ENCODE assay signal across 30 cellular contexts in the genomic region with DNA sequence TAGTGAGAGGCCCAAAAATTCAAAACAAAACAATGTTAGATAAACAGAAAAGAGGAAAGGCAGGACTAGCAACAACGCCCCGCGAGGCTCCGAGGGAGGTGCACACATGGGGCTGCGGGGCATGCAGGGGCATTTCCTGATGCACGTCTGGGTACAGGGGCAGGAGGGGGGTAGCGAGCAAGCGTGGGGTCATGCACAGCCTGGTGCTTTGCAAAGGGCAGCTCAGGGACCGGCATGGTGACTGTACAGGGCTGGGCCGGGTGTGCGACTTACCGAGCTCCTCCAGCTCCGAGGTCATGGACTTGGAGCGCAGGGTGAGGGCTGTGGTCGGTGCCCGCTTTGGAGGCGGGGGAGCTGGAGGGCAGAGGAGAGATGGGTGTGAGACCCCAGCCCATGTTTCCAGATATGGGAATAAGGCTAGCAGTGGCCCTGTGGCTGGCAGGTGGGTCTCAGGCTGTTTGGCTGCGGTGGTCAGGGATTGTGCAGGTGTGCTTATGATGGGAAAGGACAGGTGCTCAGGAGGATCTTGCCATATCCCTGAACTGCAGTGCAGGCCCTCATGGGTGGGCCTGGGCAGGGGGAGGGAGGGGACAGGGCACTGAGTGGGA.
DNase-seq lines count a peak whose midpoint lies in the region; FAIRE-seq and TF ChIP-seq lines count a peak whose summit lies in the region.
"Had no signal": no experiment of that assay in that cellular context is flagged by ENCODE, and none has a peak within 500 bp of the region (broad histone marks: within the 10 kb centered on the region; RNA-seq: fewer than 3 reads in every experiment).

No MANE protein-coding gene starts in this region.

- CTCF ChIA-PET in H1 (lab: Charles Lee; ENCODE audit: partially characterized antibody) = interaction anchor here (0.6 to 12.0 kb wide), 4 partner anchors 8 to 34 kb away, joined by 3 to 150 read pairs (median 18); no protein-coding TSS in a partner anchor

- H3K27me3 Mint-ChIP-seq in immature natural killer cell (ENCODE audit: low read depth in 3 of 3) = peaks cover 0 to 2% (median 0%) of the 10 kb centered on the region in 3 donors
- H3K27me3 Mint-ChIP-seq: CD4-positive, CD25-positive, alpha-beta regulatory T cell; natural killer cell treated with Interleukin-12 subunit alpha and Interleukin-12 subunit beta and Interleukin-15 and Interleukin-18, amount 100 ng/mL, for 72 hours; stimulated activated naive CD8-positive, alpha-beta T cell treated with anti-CD3 and anti-CD28 coated beads, Interleukin-15, Interleukin-2, amounts not matched to agents 100 ng/mL and 50 ng/mL, for 24 hours had no signal

- H3K56ac ChIP-seq in H1 (replicated peaks; ENCODE audit: insufficient read length, low read depth, low read length) = no peak overlapping the region

- H2BK20ac ChIP-seq in H1 (ENCODE audit: low read length) = no peak overlapping the region

- H2AFZ ChIP-seq in H1 (ENCODE audit: low read length) (no peak overlapping the region), osteoblast (ENCODE audit: low read length) (no peak overlapping the region)
- H2AFZ ChIP-seq: GM23338 had no signal

- no peak for TF ChIP-seq RAD21 in H1 (IDR thresholded peaks at IDR 0.05 in 1 of 2, conservative IDR thresholded peaks at IDR 0.05 in 1 of 2; ENCODE audit: low read depth in 2 of 2, low read length in 2 of 2)

- no peak overlapping the region for H3K4ac ChIP-seq in H1 (replicated peaks; ENCODE audit: insufficient read length, low read depth, low read length)

- H3K18ac ChIP-seq in H1 (ENCODE audit: extremely low read depth, low read length) = no peak overlapping the region

- H3K79me2 ChIP-seq in H1 (ENCODE audit: control insufficient read depth in 1 of 2, insufficient read depth in 2 of 2, low read length in 2 of 2) (no peaks in the 10 kb centered on the region), osteoblast (ENCODE audit: insufficient read depth, low read length) (no peaks in the 10 kb centered on the region)

- no peak overlapping the region for H2BK12ac ChIP-seq in H1 (ENCODE audit: low read depth, low read length)

- no peak overlapping the region for H2BK120ac ChIP-seq in H1 (replicated peaks; ENCODE audit: low read depth, low read length)

- no peak overlapping the region for H2BK15ac ChIP-seq in H1 (ENCODE audit: low read length)

- H4K8ac ChIP-seq in H1 (ENCODE audit: extremely low read depth, insufficient read depth, low read length) = no peak overlapping the region

- H3K4me1 ChIP-seq in H1 (replicated peaks in 1 of 4; ENCODE audit: control insufficient read depth in 3 of 4, insufficient read depth in 4 of 4, low read length in 3 of 4) = peaks cover 0 to 7% (median 5%) of the 10 kb centered on the region in 4 experiments; a peak in 4 of 7 replicates
- no peaks in the 10 kb centered on the region for H3K4me1 ChIP-seq in osteoblast (ENCODE audit: insufficient read depth, low read length)
- H3K4me1 ChIP-seq: esophagus squamous epithelium, foreskin keratinocyte, pancreas, vagina had no signal

- H3K36me3 Mint-ChIP-seq in immature natural killer cell = no peaks in the 10 kb centered on the region
- H3K36me3 Mint-ChIP-seq: CD4-positive, CD25-positive, alpha-beta regulatory T cell; natural killer cell treated with Interleukin-12 subunit alpha and Interleukin-12 subunit beta and Interleukin-15 and Interleukin-18, amount 100 ng/mL, for 72 hours had no signal

- peak; percentile 55 for DNase-seq in NCI-H2107 treated with DMSO at 0.1 percent for 48 hours (lab: John Stamatoyannopoulos, UW; ENCODE audit: unreplicated experiment)
- no peak for DNase-seq in NCI-H2107 (lab: John Stamatoyannopoulos, UW)
- peak; percentile 67 for DNase-seq in NCI-H1105 treated with DMSO at 0.1 percent for 48 hours (lab: John Stamatoyannopoulos, UW)
- DNase-seq in H1 (ENCODE audit: low read depth in 1 of 2, low spot score in 2 of 2) = no peak
- peak; percentile 50 for DNase-seq in osteoblast (ENCODE audit: insufficient read length, low spot score, missing footprints)
- no peak for DNase-seq in activated gamma-delta T cell (lab: John Stamatoyannopoulos, UW)
- no peak for DNase-seq in HTR-8/SVneo (ENCODE audit: insufficient read length, low spot score)
- DNase-seq in immature natural killer cell = no peak
- DNase-seq: activated CD4-positive, alpha-beta T cell treated with anti-CD3 and anti-CD28 coated beads, Interleukin-2, amount 50 U/mL, for 4 hours; activated naive CD4-positive, alpha-beta T cell; activated T-cell treated with anti-CD3 and anti-CD28 coated beads, Interleukin-2, amount 50 U/mL, for 72 hours; Calu3; CD4-positive, CD25-positive, alpha-beta regulatory T cell; cerebellar nuclear complex; esophagus squamous epithelium; foreskin keratinocyte; KBM-7; kidney glomerular epithelial cell; mammary epithelial cell; NCI-H1930; NCI-H226; OCI-M1; stimulated activated CD8-positive, alpha-beta memory T cell treated with anti-CD3 and anti-CD28 coated beads, Interleukin-4, amount 100 ng/mL, for 48 hours had no signal

- no peak overlapping the region for H3K27ac ChIP-seq in H1 (ENCODE audit: low read depth, low read length)
- no peak overlapping the region for H3K27ac ChIP-seq in osteoblast (ENCODE audit: low read depth, low read length)
- H3K27ac ChIP-seq: esophagus squamous epithelium, foreskin keratinocyte, pancreas, vagina had no signal

- no peak overlapping the region for H3K4me2 ChIP-seq in H1 (ENCODE audit: insufficient read depth in 1 of 2, low read depth in 2 of 2, low read length in 2 of 2)
- no peak overlapping the region for H3K4me2 ChIP-seq in osteoblast (ENCODE audit: insufficient read depth, low read length)
- H3K4me2 ChIP-seq: GM23338, SK-N-SH had no signal

- no peak overlapping the region for H4K5ac ChIP-seq in H1 (ENCODE audit: insufficient read length, low read depth, low read length)

- peak overlapping the region; percentile 35; the same call in 1 of the 2 replicates for H2BK5ac ChIP-seq in H1 (ENCODE audit: low read depth, low read length)

- peak overlapping the region in 1 of 5 donors; percentile 24 for H3K4me3 Mint-ChIP-seq in immature natural killer cell
- H3K4me3 Mint-ChIP-seq: activated T-cell treated with anti-CD3 and anti-CD28 coated beads, Interleukin-2, amount 50 U/mL, for 72 hours; CD4-positive, CD25-positive, alpha-beta regulatory T cell; GM23338; natural killer cell treated with Interleukin-12 subunit alpha and Interleukin-12 subunit beta and Interleukin-15 and Interleukin-18, amount 100 ng/mL, for 72 hours; stimulated activated naive CD8-positive, alpha-beta T cell treated with anti-CD3 and anti-CD28 coated beads, Interleukin-15, Interleukin-2, amounts not matched to agents 100 ng/mL and 50 ng/mL, for 24 hours had no signal

- TF ChIP-seq EP300 in H1 (IDR thresholded peaks at IDR 0.05; ENCODE audit: borderline replicate concordance in 1 of 2, low read depth in 2 of 2, low read length in 2 of 2) = no peak

- H3K23ac ChIP-seq in H1 (ENCODE audit: insufficient read length) = no peak overlapping the region

- H3K79me1 ChIP-seq in H1 (ENCODE audit: low read depth, low read length) = peaks cover 4% of the 10 kb centered on the region; the same call in 1 of the 2 replicates

- H4K20me1 ChIP-seq in H1 (replicated peaks in 1 of 2; ENCODE audit: control insufficient read depth in 1 of 2, insufficient read depth in 2 of 2, low read length in 2 of 2) = peaks cover 1 to 10% of the 10 kb centered on the region in 2 experiments
- peaks cover 5% of the 10 kb centered on the region for H4K20me1 ChIP-seq in osteoblast (ENCODE audit: insufficient read depth, low read length)

- H3K27ac Mint-ChIP-seq in immature natural killer cell = no peak overlapping the region
- H3K27ac Mint-ChIP-seq: activated T-cell treated with anti-CD3 and anti-CD28 coated beads, Interleukin-2, amount 50 U/mL, for 72 hours; CD4-positive, CD25-positive, alpha-beta regulatory T cell; GM23338; natural killer cell treated with Interleukin-12 subunit alpha and Interleukin-12 subunit beta and Interleukin-15 and Interleukin-18, amount 100 ng/mL, for 72 hours; stimulated activated naive CD8-positive, alpha-beta T cell treated with anti-CD3 and anti-CD28 coated beads, Interleukin-15, Interleukin-2, amounts not matched to agents 100 ng/mL and 50 ng/mL, for 24 hours had no signal

- POLR2A ChIA-PET in H1 (lab: Charles Lee; ENCODE audit: partially characterized antibody) = no interaction called here

- no peak overlapping the region for H2AK5ac ChIP-seq in H1 (ENCODE audit: low read depth, low read length)

- TF ChIP-seq POLR2A in H1 (IDR thresholded peaks at IDR 0.05; ENCODE audit: control extremely low read depth in 1 of 2, low read depth in 2 of 2, low read length in 2 of 2) = no peak

- no peaks in the 10 kb centered on the region for H3K9me3 Mint-ChIP-seq in immature natural killer cell
- H3K9me3 Mint-ChIP-seq: activated T-cell treated with anti-CD3 and anti-CD28 coated beads, Interleukin-2, amount 50 U/mL, for 72 hours; natural killer cell treated with Interleukin-12 subunit alpha and Interleukin-12 subunit beta and Interleukin-15 and Interleukin-18, amount 100 ng/mL, for 72 hours; stimulated activated naive CD8-positive, alpha-beta T cell treated with anti-CD3 and anti-CD28 coated beads, Interleukin-15, Interleukin-2, amounts not matched to agents 100 ng/mL and 50 ng/mL, for 24 hours had no signal

- no peak overlapping the region for H3K4me3 ChIP-seq in H1 (ENCODE audit: extremely low read depth in 1 of 4, insufficient read depth in 2 of 4, low read depth in 3 of 4, low read length in 4 of 4)
- no peak overlapping the region for H3K4me3 ChIP-seq in osteoblast (ENCODE audit: insufficient read depth, low read length)
- H3K4me3 ChIP-seq: esophagus squamous epithelium, GM23338, pancreas, thoracic aorta, vagina had no signal

- H3K9me3 ChIP-seq in H1 (ENCODE audit: insufficient read depth in 2 of 2, low read depth in 1 of 2, low read length in 1 of 2) (no peaks in the 10 kb centered on the region), osteoblast (ENCODE audit: low read depth, low read length) (no peaks in the 10 kb centered on the region)
- H3K9me3 ChIP-seq: esophagus squamous epithelium, pancreas, SK-N-SH, thoracic aorta, vagina had no signal

- no peaks in the 10 kb centered on the region; a peak in 2 of 8 replicates for H3K36me3 ChIP-seq in H1 (ENCODE audit: control insufficient read depth in 2 of 4, insufficient read depth in 4 of 4, low read length in 3 of 4)
- no peaks in the 10 kb centered on the region for H3K36me3 ChIP-seq in osteoblast (ENCODE audit: insufficient read depth, low read length)
- H3K36me3 ChIP-seq: esophagus squamous epithelium, pancreas, thoracic aorta, vagina had no signal

- H3K23me2 ChIP-seq in H1 (ENCODE audit: low read depth, low read length) = no peaks in the 10 kb centered on the region

- H3K4me1 Mint-ChIP-seq in immature natural killer cell = no peaks in the 10 kb centered on the region
- H3K4me1 Mint-ChIP-seq: CD4-positive, CD25-positive, alpha-beta regulatory T cell had no signal

- H3K9ac ChIP-seq in H1 (replicated peaks in 1 of 4; ENCODE audit: extremely low read depth in 1 of 4, low read depth in 3 of 4, low read length in 3 of 4) = no peak overlapping the region
- H3K9ac ChIP-seq: SK-N-SH had no signal

- 89% methylated on average over 13 of the region's 18 CpGs; no CpG with 5 or more reads in 1 of the 2 experiments for WGBS in H1 (ENCODE audit: extremely low coverage in 1 of 2, insufficient coverage in 1 of 2, insufficient read length in 1 of 2, insufficient replicate concordance in 2 of 2, low coverage in 1 of 2, low lambda C conversion rate in 2 of 2, missing lambda C conversion rate in 1 of 2), 2 experiments

- TF ChIP-seq CTCF in H1 (IDR thresholded peaks at IDR 0.05; ENCODE audit: control extremely low read depth in 1 of 3, insufficient read depth in 1 of 3, low read depth in 1 of 3, low read length in 3 of 3) (no peak), osteoblast (IDR thresholded peaks at IDR 0.05; ENCODE audit: extremely low read depth, low read depth, low read length) (no peak)

- H4K91ac ChIP-seq in H1 (replicated peaks; ENCODE audit: insufficient read length, low read length) = peak overlapping the region; percentile 3

- no peak for FAIRE-seq in H1 (lab: Jason Lieb, UNC)
- no peak for FAIRE-seq in HTR-8/SVneo (lab: Jason Lieb, UNC)
- FAIRE-seq: pancreas had no signal

- no peaks in the 10 kb centered on the region for H3K27me3 ChIP-seq in H1 (replicated peaks in 1 of 4; ENCODE audit: control insufficient read depth in 3 of 4, extremely low read depth in 1 of 4, insufficient read depth in 3 of 4, low read length in 3 of 4)
- H3K27me3 ChIP-seq in osteoblast (ENCODE audit: insufficient read depth, low read length) = peaks cover 5% of the 10 kb centered on the region
- H3K27me3 ChIP-seq: foreskin keratinocyte, pancreas, vagina had no signal

- H3K14ac ChIP-seq in H1 (ENCODE audit: insufficient read length) = no peak overlapping the region

Comparison
In these comparisons a context has a peak if more than half of its experiments do, and no peak if none do; other contexts are left out.
1. DNase-seq: peak in NCI-H2107 treated with DMSO at 0.1 percent for 48 hours (single experiment), NCI-H1105 treated with DMSO at 0.1 percent for 48 hours (single experiment) and osteoblast (single experiment); none in NCI-H2107 (single experiment), H1 (0 of 2), activated gamma-delta T cell (single experiment), HTR-8/SVneo (single experiment) and immature natural killer cell (0 of 3).